In genomic region chr2:103219398-103219797, GRCh38 we compare ENCODE assay signal across 3 cellular contexts.
TF ChIP-seq lines count a peak whose summit lies in the region.

No MANE protein-coding gene starts in this region.

TF ChIP-seq in K562, 482 proteins besides CTCF, POLR2A, EP300 and RAD21:
- TF ChIP-seq ZNF408 (CRISPR knock-in tag; IDR thresholded peaks at IDR 0.05; ENCODE audit: low read depth) (no peak), ZBTB17 (CRISPR knock-in tag; IDR thresholded peaks at IDR 0.05) (peak; percentile 95)

TF ChIP-seq in H1, 55 proteins besides CTCF, POLR2A, EP300 and RAD21:
- TF ChIP-seq JUN (IDR thresholded peaks at IDR 0.05; ENCODE audit: low read depth, low read length) (no peak), POU5F1 (IDR thresholded peaks at IDR 0.05; ENCODE audit: low read depth, low read length) (no peak), EGR1 (IDR thresholded peaks at IDR 0.05; ENCODE audit: borderline replicate concordance, low read depth, low read length) (no peak), RXRA (IDR thresholded peaks at IDR 0.05; ENCODE audit: insufficient read depth, low read depth, low read length) (no peak)

TF ChIP-seq in HEK293T, 16 proteins besides CTCF, POLR2A, EP300 and RAD21:
- TF ChIP-seq FOXK2 (IDR thresholded peaks at IDR 0.05) (no peak), L3MBTL2 (conservative IDR thresholded peaks at IDR 0.05) (no peak), FOXA1 (IDR thresholded peaks at IDR 0.05) (no peak), ZNF384 (IDR thresholded peaks at IDR 0.05) (no peak), ELF4 (IDR thresholded peaks at IDR 0.05) (no peak), NFRKB (IDR thresholded peaks at IDR 0.05) (no peak), ARNT (IDR thresholded peaks at IDR 0.05) (no peak), CTBP1 (IDR thresholded peaks at IDR 0.05; ENCODE audit: borderline replicate concordance) (no peak), PKNOX1 (IDR thresholded peaks at IDR 0.05) (no peak), TARDBP (IDR thresholded peaks at IDR 0.05) (no peak)
TF ChIP-seq in HEK293T: peak in this region for 0.
